7 cellular contexts compared by ENCODE assay signal in the genomic region with DNA sequence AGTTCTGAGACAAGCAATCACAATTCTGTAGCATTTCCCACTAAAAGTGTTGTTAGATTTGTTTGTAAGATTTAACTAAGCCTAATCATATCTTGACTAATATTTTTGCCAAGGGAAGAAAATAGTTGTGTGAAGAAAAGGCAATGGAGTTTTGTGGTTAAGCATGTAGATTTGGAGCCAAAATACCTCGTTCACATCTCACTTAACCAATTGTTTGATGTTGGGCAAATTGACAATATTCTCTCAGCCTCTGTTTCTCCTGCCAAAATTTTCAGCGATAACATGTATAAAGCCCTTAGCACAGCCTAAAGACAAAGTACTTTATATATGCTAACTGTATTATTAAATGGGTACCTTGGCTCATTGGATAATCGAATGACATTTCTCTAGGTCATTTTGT.
"Had no signal": no experiment of that assay in that cellular context is flagged by ENCODE, and none has a peak within 500 bp of the region (broad histone marks: within the 10 kb centered on the region; RNA-seq: fewer than 3 reads in every experiment).

No MANE protein-coding gene starts in this region.

- H3K4me3 Mint-ChIP-seq: HFFc6 had no signal

- H2AFZ ChIP-seq: GM23248 had no signal

- H3K9ac ChIP-seq: GM23248 had no signal

- H3K4me1 ChIP-seq: HAP-1 had no signal

- H3K9me3 ChIP-seq: HAP-1 had no signal

- H3K27ac ChIP-seq: GM23248, HL-60 had no signal

- DNase-seq: GM23248, GOT3, H7, HFFc6, IMR-90 had no signal

- H3K9me3 Mint-ChIP-seq: HFFc6 had no signal

- H3K4me3 ChIP-seq: GM23248, HAP-1 had no signal

- H3K27ac Mint-ChIP-seq: HFFc6 had no signal

- H3K36me3 ChIP-seq: HAP-1 had no signal
